In the genomic region with DNA sequence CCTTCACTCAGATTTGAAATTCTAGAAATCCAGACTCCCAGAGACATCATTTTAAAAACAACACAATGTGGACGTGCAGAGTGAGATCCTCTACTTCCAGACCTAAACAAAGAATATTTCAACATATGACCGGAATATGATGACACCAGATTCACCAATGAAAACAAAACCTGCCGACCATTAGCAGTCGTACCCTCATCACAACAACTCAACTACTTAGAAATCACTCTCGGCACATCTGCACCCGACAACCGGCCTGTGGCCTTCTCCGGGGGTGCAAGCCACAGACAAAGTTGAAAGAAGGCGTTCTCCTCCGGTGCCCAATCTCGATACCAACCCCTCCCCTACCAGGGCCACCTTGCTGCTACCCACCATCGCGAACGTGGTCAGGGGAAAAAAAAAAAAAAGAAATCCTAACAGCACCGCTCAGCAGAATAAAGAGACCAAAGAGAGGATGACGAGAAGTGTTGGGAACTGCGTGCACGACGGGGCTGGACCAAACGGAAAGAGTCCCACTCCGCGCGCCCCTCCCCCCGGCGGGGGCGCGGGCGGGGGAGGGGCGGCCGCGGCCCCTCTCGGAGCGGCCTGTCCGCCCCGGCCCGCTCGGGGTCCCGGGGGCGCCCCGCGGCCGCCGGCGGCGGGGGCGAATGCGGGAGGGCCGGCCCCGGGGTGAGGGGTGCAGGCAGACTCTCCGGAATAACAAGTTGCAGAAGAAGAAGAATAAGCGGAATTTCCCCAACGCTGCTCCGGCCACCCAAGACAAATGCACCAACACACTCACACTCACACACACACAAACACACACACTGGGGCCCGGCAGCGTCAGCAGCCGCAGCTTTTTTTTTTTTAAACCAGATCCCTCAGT, we compare ENCODE assay signal across 8 cellular contexts. TPM values are rescaled to one million over a fixed set of nuclear protein-coding genes. Genes with fewer than 3 reads are reported as not detected.
DNase-seq lines count a peak whose midpoint lies in the region; ATAC-seq and TF ChIP-seq lines count a peak whose summit lies in the region.

No MANE protein-coding gene starts in this region.

- ATAC-seq in activated naive CD4-positive, alpha-beta T cell treated with anti-CD3 and anti-CD28 coated beads, Interleukin-2, amount 50 U/mL, for 72 hours = peak; percentile 16 to 33
- ATAC-seq in Right ventricle myocardium superior (ENCODE audit: poor library complexity) = peak; percentile 25

- peak overlapping the region; percentile 81 for H3K27ac ChIP-seq in parathyroid adenoma

- TF ChIP-seq CTCF in GM13976 (IDR thresholded peaks at IDR 0.05; ENCODE audit: borderline replicate concordance, control extremely low read depth, extremely low read depth, insufficient read depth, missing control alignments) (no peak), parathyroid adenoma (IDR thresholded peaks at IDR 0.05) (no peak)

- intact Hi-C loops in Right ventricle myocardium superior (cut with DNase I) = loop anchor here (10.0 kb wide), 1 partner anchor 115 kb away; no protein-coding TSS in a partner anchor

- H3K4me3 ChIP-seq in parathyroid adenoma (ENCODE audit: low read depth, low read length) = peak overlapping the region; percentile 45

- DNase-seq in GM13976 (ENCODE audit: low spot score) = peak; percentile 73
- DNase-seq in HT1080 (ENCODE audit: low read depth) = peak; percentile 54
- peak; percentile 4 for DNase-seq in SIG-M5 (lab: John Stamatoyannopoulos, UW)
- DNase-seq in activated naive CD4-positive, alpha-beta T cell treated with anti-CD3 and anti-CD28 coated beads, Interleukin-2, amount 50 U/mL, for 72 hours (ENCODE audit: low spot score in 2 of 2) = peak; percentile 47 to 64
- peak; percentile 63 for DNase-seq in Right ventricle myocardium superior
- peak; percentile 61 for DNase-seq in ureter (ENCODE audit: low spot score)
- DNase-seq in COLO829 (ENCODE audit: low spot score) = no peak

- no peaks in the 10 kb centered on the region for H3K9me3 Mint-ChIP-seq in activated naive CD4-positive, alpha-beta T cell treated with anti-CD3 and anti-CD28 coated beads, Interleukin-2, amount 50 U/mL, for 72 hours

- no peaks in the 10 kb centered on the region for H3K36me3 ChIP-seq in parathyroid adenoma (ENCODE audit: control insufficient read depth, insufficient read depth, low read length)

- peak overlapping the region; percentile 58 for H2AFZ ChIP-seq in parathyroid adenoma

- in situ Hi-C loops in GM13976 (cut with MboI; ENCODE audit: low sequenced_read_pairs, unreplicated experiment) = no loop called here

- H3K27ac Mint-ChIP-seq in activated naive CD4-positive, alpha-beta T cell treated with anti-CD3 and anti-CD28 coated beads, Interleukin-2, amount 50 U/mL, for 72 hours = peak overlapping the region; percentile 88 to 98

- peaks cover 7 to 12% of the 10 kb centered on the region in 2 donors for H3K36me3 Mint-ChIP-seq in activated naive CD4-positive, alpha-beta T cell treated with anti-CD3 and anti-CD28 coated beads, Interleukin-2, amount 50 U/mL, for 72 hours

- H3K9me3 ChIP-seq in parathyroid adenoma (ENCODE audit: control insufficient read depth, low read length) = no peaks in the 10 kb centered on the region

- H3K4me2 ChIP-seq in parathyroid adenoma (ENCODE audit: low read length) = peak overlapping the region; percentile 76

- no peaks in the 10 kb centered on the region for H3K4me1 ChIP-seq in parathyroid adenoma

- H3K9ac ChIP-seq in parathyroid adenoma = no peak overlapping the region

- no peaks in the 10 kb centered on the region for H3K27me3 ChIP-seq in parathyroid adenoma (ENCODE audit: control insufficient read depth, insufficient read depth, low read length)

- H3K79me2 ChIP-seq in parathyroid adenoma = peaks cover 9% of the 10 kb centered on the region

RNA-seq across cellular contexts. Expression of a gene that starts 1.7 kb away (rescaled TPM):
- 4.2 and 7.0 TPM in 2 replicates for total RNA-seq in HT1080 (2014; rRNA removed; shearing (Covaris generic))
- polyA plus RNA-seq in HT1080 (2015; cell fraction: cytosol; rRNA removed) = 15.1 and 25.4 TPM in 2 replicates
- polyA plus RNA-seq in HT1080 (2015; cell fraction: nucleus; rRNA removed) = 28.6 and 33.3 TPM in 2 replicates
- total RNA-seq in activated naive CD4-positive, alpha-beta T cell treated with anti-CD3 and anti-CD28 coated beads, Interleukin-2, amount 50 U/mL, for 72 hours = 10 to 100 TPM; 53.0 to 54.6 TPM
- total RNA-seq in Right ventricle myocardium superior (36.6 TPM), ureter (51.1 TPM)
